In the genomic region with DNA sequence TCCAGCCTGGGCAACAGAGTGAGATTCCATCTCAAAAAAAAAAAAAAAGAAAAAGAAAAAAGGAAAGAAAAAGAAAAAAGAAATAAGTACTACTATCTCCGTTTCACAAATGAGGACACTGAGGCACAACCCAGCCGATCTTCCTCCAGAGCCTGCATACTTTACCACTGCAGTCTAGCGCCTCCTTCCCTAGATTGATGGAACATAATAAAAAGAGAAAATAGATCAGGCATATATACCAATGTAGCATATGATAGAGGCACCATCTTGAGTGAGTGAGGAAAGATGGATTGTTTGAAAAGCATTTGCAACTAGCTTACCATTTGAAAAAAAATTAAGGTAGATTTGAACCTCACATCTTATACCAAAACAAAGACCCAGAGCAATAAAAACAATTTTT, we compare ENCODE assay signal across 17 cellular contexts.
"Had no signal": no experiment of that assay in that cellular context is flagged by ENCODE, and none has a peak within 500 bp of the region (broad histone marks: within the 10 kb centered on the region; RNA-seq: fewer than 3 reads in every experiment).

No MANE protein-coding gene starts in this region.

- H3K4me1 ChIP-seq: psoas muscle had no signal

- DNase-seq: activated CD4-positive, alpha-beta T cell treated with anti-CD3 and anti-CD28 coated beads, Interleukin-2, amount 50 U/mL, for 1 hour; activated naive CD4-positive, alpha-beta T cell; activated naive CD8-positive, alpha-beta T cell treated with anti-CD3 and anti-CD28 coated beads, Interleukin-2, amount 10 ng/mL, durations not matched to agents 7 days and 5 days; erythroblast; foreskin fibroblast; glutamatergic neuron; kidney glomerular epithelial cell; psoas muscle; right lobe of liver; stimulated activated CD4-positive, alpha-beta T cell treated with anti-CD3 and anti-CD28 coated beads, Interleukin-4, amount 100 ng/mL, for 4 hours; stimulated activated CD8-positive, alpha-beta memory T cell treated with anti-CD3 and anti-CD28 coated beads, Interleukin-4, amount 100 ng/mL, for 48 hours; stimulated activated naive CD4-positive, alpha-beta T cell treated with Interleukin-2 at 50 U/mL for 16 hours; substantia nigra had no signal

- H3K9me3 ChIP-seq: psoas muscle, right lobe of liver, tibial nerve had no signal

- ATAC-seq: psoas muscle, right lobe of liver had no signal

- H3K36me3 Mint-ChIP-seq: activated naive CD8-positive, alpha-beta T cell treated with anti-CD3 and anti-CD28 coated beads, Interleukin-2, amount 10 ng/mL, durations not matched to agents 7 days and 5 days; brain had no signal

- H3K27ac ChIP-seq: psoas muscle, right lobe of liver, tibial nerve had no signal

- H3K9me3 Mint-ChIP-seq: activated naive CD8-positive, alpha-beta T cell treated with anti-CD3 and anti-CD28 coated beads, Interleukin-2, amount 10 ng/mL, durations not matched to agents 7 days and 5 days; brain; nephron had no signal

- H3K27ac Mint-ChIP-seq: activated naive CD8-positive, alpha-beta T cell treated with anti-CD3 and anti-CD28 coated beads, Interleukin-2, amount 10 ng/mL, durations not matched to agents 7 days and 5 days; brain; nephron had no signal

- H3K27me3 ChIP-seq: right lobe of liver had no signal

- H3K36me3 ChIP-seq: right lobe of liver, tibial nerve had no signal

- H3K4me3 ChIP-seq: psoas muscle, right lobe of liver, smooth muscle cell, tibial nerve had no signal

- H3K4me3 Mint-ChIP-seq: activated naive CD8-positive, alpha-beta T cell treated with anti-CD3 and anti-CD28 coated beads, Interleukin-2, amount 10 ng/mL, durations not matched to agents 7 days and 5 days; brain; nephron had no signal

- H3K4me2 ChIP-seq: smooth muscle cell had no signal
